Comparison of ENCODE assay signal across 22 cellular contexts in the genomic region with DNA sequence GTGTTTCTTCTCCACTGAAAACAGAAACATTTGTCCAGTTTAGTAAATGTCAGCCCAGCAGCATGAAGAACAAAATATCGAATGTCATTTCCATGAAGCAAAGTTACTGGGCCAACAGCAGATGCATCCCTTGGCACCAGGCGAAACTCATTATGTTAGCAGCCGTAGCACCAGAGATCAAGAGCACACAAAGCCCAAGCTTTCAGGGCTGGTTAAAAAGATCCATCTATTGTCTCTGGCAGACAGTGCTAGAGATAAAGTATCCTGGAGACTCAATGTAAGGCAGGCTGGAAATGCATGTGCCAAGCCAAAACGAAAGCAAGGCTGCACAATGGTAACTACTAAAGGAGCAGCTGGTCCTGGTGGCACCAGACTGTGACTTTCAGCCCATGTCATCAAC.
DNase-seq lines count a peak whose midpoint lies in the region; ATAC-seq and TF ChIP-seq lines count a peak whose summit lies in the region.
"Had no signal": no experiment of that assay in that cellular context is flagged by ENCODE, and none has a peak within 500 bp of the region (broad histone marks: within the 10 kb centered on the region; RNA-seq: fewer than 3 reads in every experiment).

No MANE protein-coding gene starts in this region.

- DNase-seq in GM23338 (ENCODE audit: low spot score), result no peak
- DNase-seq in NCI-H2196 treated with DMSO at 0.1 percent for 48 hours (lab: John Stamatoyannopoulos, UW; ENCODE audit: unreplicated experiment), result peak; percentile 39
- DNase-seq in cerebellar nuclear complex (lab: John Stamatoyannopoulos, UW), result peak; percentile 34 to 36
- DNase-seq in naive thymus-derived CD8-positive, alpha-beta T cell, result no peak
- no peak for DNase-seq in germinal center (ENCODE audit: low spot score)
- no peak for DNase-seq in AG08395 (ENCODE audit: low spot score)
- no peak for DNase-seq in GM10266 (ENCODE audit: extremely low spot score)
- DNase-seq: activated CD8-positive, alpha-beta T cell treated with anti-CD3 and anti-CD28 coated beads, Interleukin-2, amount 10 ng/mL, durations not matched to agents 7 days and 5 days; activated naive CD4-positive, alpha-beta T cell treated with anti-CD3 and anti-CD28 coated beads for 36 hours; activated T-cell treated with anti-CD3 and anti-CD28 coated beads, Interleukin-2, amount 50 U/mL, for 4 hours; amygdala; foreskin melanocyte; kidney; lower lobe of right lung; MM.1S; NCI-H226; right cardiac atrium; stimulated activated CD4-positive, alpha-beta T cell treated with anti-CD3 and anti-CD28 coated beads, Interleukin-15, amount 100 ng/mL, for 24 hours; upper lobe of right lung had no signal

- H3K27me3 ChIP-seq in BLaER1 treated with 17β-estradiol and CSF1 and Interleukin-3, amounts not matched to agents 10 nM and 100 nM, result no peaks in the 10 kb centered on the region
- H3K27me3 ChIP-seq in GM23338 (ENCODE audit: insufficient read depth), result no peaks in the 10 kb centered on the region
- H3K27me3 ChIP-seq: cardiac muscle cell, upper lobe of right lung had no signal

- peak overlapping the region in 1 of 11 experiments; percentile 61; a peak in 2 of 22 replicates for H3K9ac ChIP-seq in BLaER1 treated with 17β-estradiol and CSF1 and Interleukin-3, amounts not matched to agents 10 nM and 100 nM

- no peak overlapping the region for H3K27ac Mint-ChIP-seq in GM23338
- H3K27ac Mint-ChIP-seq in naive thymus-derived CD8-positive, alpha-beta T cell, result peak overlapping the region in 2 of 10 donors; percentile 12 to 48
- H3K27ac Mint-ChIP-seq: activated CD8-positive, alpha-beta T cell treated with anti-CD3 and anti-CD28 coated beads, Interleukin-2, amount 10 ng/mL, durations not matched to agents 7 days and 5 days; activated naive CD4-positive, alpha-beta T cell treated with anti-CD3 and anti-CD28 coated beads for 36 hours had no signal

- H3K9me3 ChIP-seq in BLaER1 treated with 17β-estradiol and CSF1 and Interleukin-3, amounts not matched to agents 10 nM and 100 nM (replicated peaks in 1 of 11), result peaks cover 13 to 44% (median 25%) of the 10 kb centered on the region in 11 experiments
- H3K9me3 ChIP-seq: lower lobe of right lung, upper lobe of right lung had no signal

- H3K4me3 Mint-ChIP-seq in GM23338, result no peak overlapping the region
- H3K4me3 Mint-ChIP-seq in naive thymus-derived CD8-positive, alpha-beta T cell, result no peak overlapping the region
- H3K4me3 Mint-ChIP-seq: activated CD8-positive, alpha-beta T cell treated with anti-CD3 and anti-CD28 coated beads, Interleukin-2, amount 10 ng/mL, durations not matched to agents 7 days and 5 days; activated naive CD4-positive, alpha-beta T cell treated with anti-CD3 and anti-CD28 coated beads for 36 hours; activated T-cell treated with anti-CD3 and anti-CD28 coated beads, Interleukin-2, amount 50 U/mL, for 4 hours had no signal

- no peak overlapping the region for H3K4me3 ChIP-seq in BLaER1 treated with 17β-estradiol and CSF1 and Interleukin-3, amounts not matched to agents 10 nM and 100 nM
- H3K4me3 ChIP-seq in GM23338, result no peak overlapping the region
- H3K4me3 ChIP-seq: cardiac muscle cell, K562, lower lobe of right lung, upper lobe of right lung had no signal

- peaks cover 4% of the 10 kb centered on the region; the same call in 1 of the 2 replicates for H3K9me2 ChIP-seq in GM23338 (ENCODE audit: insufficient read depth)

- H3F3A ChIP-seq in GM23338 (replicated peaks; ENCODE audit: low read depth), result no peaks in the 10 kb centered on the region

- H4K20me1 ChIP-seq in BLaER1 treated with 17β-estradiol and CSF1 and Interleukin-3, amounts not matched to agents 10 nM and 100 nM, result no peaks in the 10 kb centered on the region
- no peaks in the 10 kb centered on the region for H4K20me1 ChIP-seq in GM23338 (replicated peaks; ENCODE audit: insufficient read depth)

- H3K36me3 ChIP-seq in BLaER1 treated with 17β-estradiol and CSF1 and Interleukin-3, amounts not matched to agents 10 nM and 100 nM, result no peaks in the 10 kb centered on the region; a peak in 1 of 22 replicates
- H3K36me3 ChIP-seq in GM23338 (ENCODE audit: insufficient read depth), result no peaks in the 10 kb centered on the region
- H3K36me3 ChIP-seq: cardiac muscle cell, lower lobe of right lung, upper lobe of right lung had no signal

- H3K4me1 ChIP-seq in BLaER1 treated with 17β-estradiol and CSF1 and Interleukin-3, amounts not matched to agents 10 nM and 100 nM, result peaks cover 17 to 34% (median 30%) of the 10 kb centered on the region in 10 experiments
- H3K4me1 ChIP-seq in GM23338 (ENCODE audit: insufficient read depth), result no peaks in the 10 kb centered on the region
- H3K4me1 ChIP-seq: lower lobe of right lung, upper lobe of right lung had no signal

- peak overlapping the region in 9 of 11 experiments; percentile 45 to 76 (median 65); a peak in 18 of 22 replicates for H3K4me2 ChIP-seq in BLaER1 treated with 17β-estradiol and CSF1 and Interleukin-3, amounts not matched to agents 10 nM and 100 nM
- no peak overlapping the region for H3K4me2 ChIP-seq in GM23338

- peaks cover 2% of the 10 kb centered on the region; the same call in 1 of the 3 replicates for H3K9me3 Mint-ChIP-seq in GM23338
- peaks cover 0 to 15% (median 1%) of the 10 kb centered on the region in 9 donors for H3K9me3 Mint-ChIP-seq in naive thymus-derived CD8-positive, alpha-beta T cell

- peaks cover 2% of the 10 kb centered on the region for H3K27me3 Mint-ChIP-seq in GM23338 (ENCODE audit: insufficient read depth, low read depth, poor library complexity)
- no peaks in the 10 kb centered on the region for H3K27me3 Mint-ChIP-seq in naive thymus-derived CD8-positive, alpha-beta T cell

- no peaks in the 10 kb centered on the region for H3K79me2 ChIP-seq in GM23338 (replicated peaks; ENCODE audit: insufficient read depth)

- peaks cover 2% of the 10 kb centered on the region; the same call in 2 of the 3 replicates for H3K36me3 Mint-ChIP-seq in GM23338 (ENCODE audit: low read depth)
- H3K36me3 Mint-ChIP-seq in naive thymus-derived CD8-positive, alpha-beta T cell, result peaks cover 0 to 12% (median 2%) of the 10 kb centered on the region in 3 donors

- H3K27ac ChIP-seq in BLaER1 treated with 17β-estradiol and CSF1 and Interleukin-3, amounts not matched to agents 10 nM and 100 nM, result peak overlapping the region in 7 of 11 experiments; percentile 36 to 75 (median 67); a peak in 14 of 22 replicates
- no peak overlapping the region for H3K27ac ChIP-seq in GM23338 (ENCODE audit: low read depth)
- H3K27ac ChIP-seq: cardiac muscle cell, lower lobe of right lung, upper lobe of right lung had no signal

- ATAC-seq in GM23338, result no peak
- no peak for ATAC-seq in naive thymus-derived CD8-positive, alpha-beta T cell
- ATAC-seq: activated CD8-positive, alpha-beta T cell treated with anti-CD3 and anti-CD28 coated beads, Interleukin-2, amount 10 ng/mL, durations not matched to agents 7 days and 5 days; activated T-cell treated with anti-CD3 and anti-CD28 coated beads, Interleukin-2, amount 50 U/mL, for 4 hours; K562; lower lobe of right lung; right cardiac atrium; upper lobe of right lung had no signal

- POLR2A ChIA-PET in naive thymus-derived CD8-positive, alpha-beta T cell (lab: Charles Lee), result no interaction called here

- peaks cover 7% of the 10 kb centered on the region; the same call in 2 of the 3 replicates for H3K4me1 Mint-ChIP-seq in GM23338
- H3K4me1 Mint-ChIP-seq in naive thymus-derived CD8-positive, alpha-beta T cell, result peaks cover 0 to 2% (median 0%) of the 10 kb centered on the region in 4 donors

- 0 out of 2 replicates have a peak overlapping the region, but pooled peaks have one; percentile 47 for H2AFZ ChIP-seq in GM23338

- TF ChIP-seq CTCF in GM23338 (conservative IDR thresholded peaks at IDR 0.05; ENCODE audit: low read depth in 2 of 2) (no peak), GM10266 (IDR thresholded peaks at IDR 0.05; ENCODE audit: control insufficient read depth, insufficient read depth, low read depth, missing control alignments) (no peak)

TF ChIP-seq in GM23338, 12 proteins besides CTCF, POLR2A, EP300 and RAD21 (continues in another document):
- TF ChIP-seq POLR2AphosphoS5 (IDR thresholded peaks at IDR 0.05; ENCODE audit: low read depth) (no peak), CREB1 (CRISPR knock-in tag; IDR thresholded peaks at IDR 0.05; ENCODE audit: low read depth) (no peak), EZH2phosphoT487 (IDR thresholded peaks at IDR 0.05; ENCODE audit: unreplicated experiment) (no peak), ZNF114 (CRISPR knock-in tag; IDR thresholded peaks at IDR 0.05) (no peak)
- TF ChIP-seq, protein P1, sequence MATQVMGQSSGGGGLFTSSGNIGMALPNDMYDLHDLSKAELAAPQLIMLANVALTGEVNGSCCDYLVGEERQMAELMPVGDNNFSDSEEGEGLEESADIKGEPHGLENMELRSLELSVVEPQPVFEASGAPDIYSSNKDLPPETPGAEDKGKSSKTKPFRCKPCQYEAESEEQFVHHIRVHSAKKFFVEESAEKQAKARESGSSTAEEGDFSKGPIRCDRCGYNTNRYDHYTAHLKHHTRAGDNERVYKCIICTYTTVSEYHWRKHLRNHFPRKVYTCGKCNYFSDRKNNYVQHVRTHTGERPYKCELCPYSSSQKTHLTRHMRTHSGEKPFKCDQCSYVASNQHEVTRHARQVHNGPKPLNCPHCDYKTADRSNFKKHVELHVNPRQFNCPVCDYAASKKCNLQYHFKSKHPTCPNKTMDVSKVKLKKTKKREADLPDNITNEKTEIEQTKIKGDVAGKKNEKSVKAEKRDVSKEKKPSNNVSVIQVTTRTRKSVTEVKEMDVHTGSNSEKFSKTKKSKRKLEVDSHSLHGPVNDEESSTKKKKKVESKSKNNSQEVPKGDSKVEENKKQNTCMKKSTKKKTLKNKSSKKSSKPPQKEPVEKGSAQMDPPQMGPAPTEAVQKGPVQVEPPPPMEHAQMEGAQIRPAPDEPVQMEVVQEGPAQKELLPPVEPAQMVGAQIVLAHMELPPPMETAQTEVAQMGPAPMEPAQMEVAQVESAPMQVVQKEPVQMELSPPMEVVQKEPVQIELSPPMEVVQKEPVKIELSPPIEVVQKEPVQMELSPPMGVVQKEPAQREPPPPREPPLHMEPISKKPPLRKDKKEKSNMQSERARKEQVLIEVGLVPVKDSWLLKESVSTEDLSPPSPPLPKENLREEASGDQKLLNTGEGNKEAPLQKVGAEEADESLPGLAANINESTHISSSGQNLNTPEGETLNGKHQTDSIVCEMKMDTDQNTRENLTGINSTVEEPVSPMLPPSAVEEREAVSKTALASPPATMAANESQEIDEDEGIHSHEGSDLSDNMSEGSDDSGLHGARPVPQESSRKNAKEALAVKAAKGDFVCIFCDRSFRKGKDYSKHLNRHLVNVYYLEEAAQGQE (IDR thresholded peaks at IDR 0.05; ENCODE audit: unreplicated experiment), result no peak

Comparison
In these comparisons a context has a peak if more than half of its experiments do, and no peak if none do; other contexts are left out.
1. DNase-seq: peak in NCI-H2196 treated with DMSO at 0.1 percent for 48 hours (single experiment) and cerebellar nuclear complex (2 of 2); none in GM23338 (single experiment), naive thymus-derived CD8-positive, alpha-beta T cell (0 of 10), germinal center (single experiment), AG08395 (single experiment) and GM10266 (single experiment).